ENCODE assay signal across 1 cellular context in genomic region chr3:112333386-112334334, GRCh38.
TF ChIP-seq lines count a peak whose summit lies in the region.

No MANE protein-coding gene starts in this region.

TF ChIP-seq in IMR-90, 13 proteins besides CTCF, POLR2A, EP300 and RAD21:
- TF ChIP-seq, protein P1, sequence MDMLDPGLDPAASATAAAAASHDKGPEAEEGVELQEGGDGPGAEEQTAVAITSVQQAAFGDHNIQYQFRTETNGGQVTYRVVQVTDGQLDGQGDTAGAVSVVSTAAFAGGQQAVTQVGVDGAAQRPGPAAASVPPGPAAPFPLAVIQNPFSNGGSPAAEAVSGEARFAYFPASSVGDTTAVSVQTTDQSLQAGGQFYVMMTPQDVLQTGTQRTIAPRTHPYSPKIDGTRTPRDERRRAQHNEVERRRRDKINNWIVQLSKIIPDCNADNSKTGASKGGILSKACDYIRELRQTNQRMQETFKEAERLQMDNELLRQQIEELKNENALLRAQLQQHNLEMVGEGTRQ (IDR thresholded peaks at IDR 0.05; ENCODE audit: low read depth, low read length), result no peak
- TF ChIP-seq NFE2L2 (IDR thresholded peaks at IDR 0.05; ENCODE audit: low read depth, low read length) (no peak), ELK1 (IDR thresholded peaks at IDR 0.05; ENCODE audit: borderline replicate concordance, low read depth, low read length) (no peak), RFX5 (IDR thresholded peaks at IDR 0.05; ENCODE audit: low read depth, low read length) (no peak), MAFK (IDR thresholded peaks at IDR 0.05; ENCODE audit: low read depth, low read length) (no peak), BHLHE40 (IDR thresholded peaks at IDR 0.05; ENCODE audit: low read depth, low read length) (no peak), MXI1 (IDR thresholded peaks at IDR 0.05; ENCODE audit: borderline replicate concordance, low read depth, low read length) (no peak), CHD1 (IDR thresholded peaks at IDR 0.05; ENCODE audit: low read depth, low read length) (no peak), FOS (IDR thresholded peaks at IDR 0.05; ENCODE audit: low read depth, low read length) (no peak), RCOR1 (IDR thresholded peaks at IDR 0.05; ENCODE audit: insufficient replicate concordance, low read length) (no peak), MAZ (IDR thresholded peaks at IDR 0.05; ENCODE audit: borderline replicate concordance, low read depth, low read length) (no peak), SMC3 (IDR thresholded peaks at IDR 0.05; ENCODE audit: low read depth, low read length) (no peak), CEBPB (IDR thresholded peaks at IDR 0.05; ENCODE audit: low read depth, low read length) (no peak)
